ENCODE assay signal across 18 cellular contexts in genomic region chr6:166739655-166740318, GRCh38.
"Had no signal": no experiment of that assay in that cellular context is flagged by ENCODE, and none has a peak within 500 bp of the region (broad histone marks: within the 10 kb centered on the region; RNA-seq: fewer than 3 reads in every experiment).

No MANE protein-coding gene starts in this region.

- H3K27ac ChIP-seq: cardiac muscle cell, pancreas, thyroid gland had no signal

- H3K27me3 ChIP-seq: cardiac muscle cell, pancreas, sigmoid colon, thyroid gland had no signal

- H3K36me3 ChIP-seq: cardiac muscle cell, pancreas, sigmoid colon, thyroid gland had no signal

- DNase-seq: activated CD4-positive, alpha-beta T cell treated with anti-CD3 and anti-CD28 coated beads, Interleukin-2, amount 10 ng/mL, durations not matched to agents 7 days and 5 days; activated CD4-positive, CD25-positive, alpha-beta regulatory T cell; activated effector memory CD4-positive, alpha-beta T cell treated with Interleukin-2 at 50 U/mL for 16 hours; activated naive CD4-positive, alpha-beta T cell treated with anti-CD3 and anti-CD28 coated beads, Interleukin-2, amount 50 U/mL, for 16 hours; activated T-cell treated with anti-CD3 and anti-CD28 coated beads, Interleukin-2, amount 50 U/mL, for 24 hours; hippocampal formation; kidney glomerular epithelial cell; pancreas; sigmoid colon; stimulated activated CD4-positive, alpha-beta T cell treated with anti-CD3 and anti-CD28 coated beads, Interleukin-12 subunit alpha, Interleukin-12 subunit beta, amount 100 ng/mL, for 4 hours; stimulated activated CD4-positive, alpha-beta T cell treated with anti-CD3 and anti-CD28 coated beads, Interleukin-2, amount 100 ng/mL, for 24 hours; thyroid gland had no signal

- H3K4me1 ChIP-seq: pancreas, thyroid gland had no signal

- H3K4me3 Mint-ChIP-seq: activated CD4-positive, alpha-beta T cell treated with anti-CD3 and anti-CD28 coated beads, Interleukin-2, amount 10 ng/mL, durations not matched to agents 7 days and 5 days; activated T-cell treated with anti-CD3 and anti-CD28 coated beads, Interleukin-2, amount 50 U/mL, for 24 hours; mesothelial cell of epicardium had no signal

- H3K9me3 ChIP-seq: pancreas, sigmoid colon, thyroid gland had no signal

- H3K9me3 Mint-ChIP-seq: activated CD4-positive, alpha-beta T cell treated with anti-CD3 and anti-CD28 coated beads, Interleukin-2, amount 10 ng/mL, durations not matched to agents 7 days and 5 days; activated T-cell treated with anti-CD3 and anti-CD28 coated beads, Interleukin-2, amount 50 U/mL, for 24 hours; mesothelial cell of epicardium had no signal

- H3K27me3 Mint-ChIP-seq: activated CD4-positive, alpha-beta T cell treated with anti-CD3 and anti-CD28 coated beads, Interleukin-2, amount 10 ng/mL, durations not matched to agents 7 days and 5 days; activated T-cell treated with anti-CD3 and anti-CD28 coated beads, Interleukin-2, amount 50 U/mL, for 24 hours had no signal

- H3K36me3 Mint-ChIP-seq: mesothelial cell of epicardium had no signal

- H3K4me3 ChIP-seq: cardiac muscle cell, pancreas, thyroid gland had no signal

- ATAC-seq: esophagus mucosa, pancreas had no signal

- FAIRE-seq: colon, endometrium, pancreas, urothelium cell line had no signal

- H3K27ac Mint-ChIP-seq: activated CD4-positive, alpha-beta T cell treated with anti-CD3 and anti-CD28 coated beads, Interleukin-2, amount 10 ng/mL, durations not matched to agents 7 days and 5 days; activated T-cell treated with anti-CD3 and anti-CD28 coated beads, Interleukin-2, amount 50 U/mL, for 24 hours had no signal
